In genomic region chr11:9643751-9644150, GRCh38 we compare ENCODE assay signal across 17 cellular contexts.
DNase-seq lines count a peak whose midpoint lies in the region; ATAC-seq lines count a peak whose summit lies in the region.
"Had no signal": no experiment of that assay in that cellular context is flagged by ENCODE, and none has a peak within 500 bp of the region (broad histone marks: within the 10 kb centered on the region; RNA-seq: fewer than 3 reads in every experiment).

No MANE protein-coding gene starts in this region.

- H3K4me3 Mint-ChIP-seq in stimulated activated memory B cell treated with anti-CD40 and anti-IgM and Interleukin-4, amounts not matched to agents 10 μg/mL and 1 μg/mL and 100 μg/mL, for 72 hours = no peak overlapping the region
- H3K4me3 Mint-ChIP-seq: activated CD4-positive, alpha-beta T cell treated with anti-CD3 and anti-CD28 coated beads, Interleukin-2, amount 10 ng/mL, durations not matched to agents 24 days and 14 days; nephron had no signal

- DNase-seq in NOMO-1 treated with DMSO at 0.1 percent for 48 hours (lab: John Stamatoyannopoulos, UW; ENCODE audit: unreplicated experiment) (peak; percentile 29), NOMO-1 treated with dmso at 0.1 percent for 144 hours (lab: John Stamatoyannopoulos, UW; ENCODE audit: unreplicated experiment) (no peak), NCI-H2227 treated with DMSO at 0.1 percent for 48 hours (lab: John Stamatoyannopoulos, UW) (no peak), superior temporal gyrus (ENCODE audit: extremely low spot score) (no peak)
- DNase-seq in effector memory CD4-positive, alpha-beta T cell = no peak
- DNase-seq: activated CD4-positive, alpha-beta T cell treated with anti-CD3 and anti-CD28 coated beads, Interleukin-2, amount 10 ng/mL, durations not matched to agents 24 days and 14 days; activated gamma-delta T cell; brain microvascular endothelial cell; left lung; NCI-H146; SW 1271; upper lobe of left lung had no signal

- no peak overlapping the region for H3K4me3 ChIP-seq in effector memory CD4-positive, alpha-beta T cell (ENCODE audit: insufficient read depth, low read depth, low read length, poor library complexity, severe bottlenecking)
- H3K4me3 ChIP-seq: left lung, upper lobe of left lung had no signal

- H3K9me3 Mint-ChIP-seq in stimulated activated memory B cell treated with anti-CD40 and anti-IgM and Interleukin-4, amounts not matched to agents 10 μg/mL and 1 μg/mL and 100 μg/mL, for 72 hours = peaks cover 3% of the 10 kb centered on the region

- no peaks in the 10 kb centered on the region for H3K27me3 Mint-ChIP-seq in stimulated activated memory B cell treated with anti-CD40 and anti-IgM and Interleukin-4, amounts not matched to agents 10 μg/mL and 1 μg/mL and 100 μg/mL, for 72 hours

- no peaks in the 10 kb centered on the region for H3K4me1 ChIP-seq in effector memory CD4-positive, alpha-beta T cell (ENCODE audit: control insufficient read depth, insufficient read depth, low read length, poor library complexity, severe bottlenecking)

- H3K27me3 ChIP-seq in effector memory CD4-positive, alpha-beta T cell (replicated peaks; ENCODE audit: control insufficient read depth, insufficient read depth, low read length, poor library complexity, severe bottlenecking) = no peaks in the 10 kb centered on the region
- H3K27me3 ChIP-seq: brain microvascular endothelial cell, left lung, upper lobe of left lung had no signal

- ATAC-seq in HG02571 (IDR thresholded peaks at IDR 0.05; ENCODE audit: unreplicated experiment) (peak; percentile 54), HG03558 (IDR thresholded peaks at IDR 0.05; ENCODE audit: extremely low read depth, unreplicated experiment) (peak; percentile 62)
- peak; percentile 60 for ATAC-seq in stimulated activated memory B cell treated with anti-CD40 and anti-IgM and Interleukin-4, amounts not matched to agents 10 μg/mL and 1 μg/mL and 100 μg/mL, for 72 hours
- ATAC-seq: left lung had no signal

- no peaks in the 10 kb centered on the region for H3K9me3 ChIP-seq in effector memory CD4-positive, alpha-beta T cell (ENCODE audit: control insufficient read depth, low read length)
- H3K9me3 ChIP-seq: upper lobe of left lung had no signal

- no peak overlapping the region for H3K27ac ChIP-seq in effector memory CD4-positive, alpha-beta T cell (ENCODE audit: insufficient read depth, low read length, poor library complexity, severe bottlenecking)
- H3K27ac ChIP-seq: 22Rv1, brain microvascular endothelial cell, left lung, upper lobe of left lung had no signal

- no peaks in the 10 kb centered on the region for H3K36me3 ChIP-seq in effector memory CD4-positive, alpha-beta T cell (ENCODE audit: control insufficient read depth, insufficient read depth, low read length)
- H3K36me3 ChIP-seq: brain microvascular endothelial cell, left lung, upper lobe of left lung had no signal

- H3K27ac Mint-ChIP-seq in stimulated activated memory B cell treated with anti-CD40 and anti-IgM and Interleukin-4, amounts not matched to agents 10 μg/mL and 1 μg/mL and 100 μg/mL, for 72 hours = no peak overlapping the region
- H3K27ac Mint-ChIP-seq: activated CD4-positive, alpha-beta T cell treated with anti-CD3 and anti-CD28 coated beads, Interleukin-2, amount 10 ng/mL, durations not matched to agents 24 days and 14 days had no signal

- no peaks in the 10 kb centered on the region for H3K36me3 Mint-ChIP-seq in stimulated activated memory B cell treated with anti-CD40 and anti-IgM and Interleukin-4, amounts not matched to agents 10 μg/mL and 1 μg/mL and 100 μg/mL, for 72 hours

- peaks cover 50% of the 10 kb centered on the region for H3K4me1 Mint-ChIP-seq in stimulated activated memory B cell treated with anti-CD40 and anti-IgM and Interleukin-4, amounts not matched to agents 10 μg/mL and 1 μg/mL and 100 μg/mL, for 72 hours
- H3K4me1 Mint-ChIP-seq: activated CD4-positive, alpha-beta T cell treated with anti-CD3 and anti-CD28 coated beads, Interleukin-2, amount 10 ng/mL, durations not matched to agents 24 days and 14 days; nephron had no signal
